In genomic region chr14:51969852-51970251, GRCh38 we compare ENCODE assay signal across 35 cellular contexts.
"Had no signal": no experiment of that assay in that cellular context is flagged by ENCODE, and none has a peak within 500 bp of the region (broad histone marks: within the 10 kb centered on the region; RNA-seq: fewer than 3 reads in every experiment).

No MANE protein-coding gene starts in this region.

- H3K27me3 ChIP-seq: adrenal gland, body of pancreas, colonic mucosa, dorsolateral prefrontal cortex, gastroesophageal sphincter, hepatocyte, pancreas, upper lobe of left lung, vagina had no signal

- H3K27me3 Mint-ChIP-seq: activated CD4-positive, alpha-beta memory T cell treated with anti-CD3 and anti-CD28 coated beads, Interleukin-2, amount 10 ng/mL, durations not matched to agents 7 days and 5 days; activated CD4-positive, alpha-beta T cell treated with anti-CD3 and anti-CD28 coated beads, Interleukin-2, amount 10 ng/mL, durations not matched to agents 7 days and 5 days; stimulated activated naive CD8-positive, alpha-beta T cell treated with anti-CD3 and anti-CD28 coated beads, Interleukin-15, Interleukin-2, amounts not matched to agents 100 ng/mL and 50 ng/mL, for 24 hours had no signal

- H3K4me1 Mint-ChIP-seq: activated CD4-positive, alpha-beta memory T cell treated with anti-CD3 and anti-CD28 coated beads, Interleukin-2, amount 10 ng/mL, durations not matched to agents 7 days and 5 days; activated CD4-positive, alpha-beta T cell treated with anti-CD3 and anti-CD28 coated beads, Interleukin-2, amount 10 ng/mL, durations not matched to agents 7 days and 5 days; mesothelial cell of epicardium; WTC11 had no signal

- DNase-seq: activated CD4-positive, alpha-beta memory T cell treated with anti-CD3 and anti-CD28 coated beads, Interleukin-2, amount 10 ng/mL, durations not matched to agents 7 days and 5 days; activated CD4-positive, alpha-beta T cell treated with anti-CD3 and anti-CD28 coated beads for 1 hour; activated CD4-positive, alpha-beta T cell treated with anti-CD3 and anti-CD28 coated beads, Interleukin-2, amount 10 ng/mL, durations not matched to agents 7 days and 5 days; activated CD8-positive, alpha-beta memory T cell treated with anti-CD3 and anti-CD28 coated beads, Interleukin-2, amount 50 U/mL, for 48 hours; activated effector memory CD4-positive, alpha-beta T cell treated with anti-CD3 and anti-CD28 coated beads, Interleukin-2, amount 50 U/mL, for 16 hours; activated naive CD4-positive, alpha-beta T cell treated with anti-CD3 and anti-CD28 coated beads, Interleukin-2, amount 50 U/mL, for 16 hours; adrenal gland; aorta; body of pancreas; cerebellar nuclear complex; colonic mucosa; dorsolateral prefrontal cortex; effector memory CD4-positive, alpha-beta T cell; erythroblast; kidney; left colon; mammary epithelial cell; pancreas; retina; stimulated activated CD4-positive, alpha-beta T cell treated with anti-CD3 and anti-CD28 coated beads, Interleukin-12 subunit alpha, Interleukin-12 subunit beta, amount 100 ng/mL, for 4 hours; stimulated activated CD4-positive, alpha-beta T cell treated with anti-CD3 and anti-CD28 coated beads, Interleukin-4, amount 100 ng/mL, for 1 hour; T-helper 2 cell; upper lobe of left lung had no signal

- ATAC-seq: body of pancreas, gastroesophageal sphincter, left colon, pancreas, sciatic nerve, SK-N-SH treated with all-trans-retinoic acid at 6 μM for 48 hours, WTC11 had no signal

- H3K27ac ChIP-seq: adrenal gland, body of pancreas, colonic mucosa, dorsolateral prefrontal cortex, gastroesophageal sphincter, hepatocyte, pancreas, prostate gland, skin epidermis, thoracic aorta, upper lobe of left lung, vagina had no signal

- H3K27ac Mint-ChIP-seq: activated CD4-positive, alpha-beta memory T cell treated with anti-CD3 and anti-CD28 coated beads, Interleukin-2, amount 10 ng/mL, durations not matched to agents 7 days and 5 days; activated CD4-positive, alpha-beta T cell treated with anti-CD3 and anti-CD28 coated beads, Interleukin-2, amount 10 ng/mL, durations not matched to agents 7 days and 5 days; mesothelial cell of epicardium; nephron; stimulated activated naive CD8-positive, alpha-beta T cell treated with anti-CD3 and anti-CD28 coated beads, Interleukin-15, Interleukin-2, amounts not matched to agents 100 ng/mL and 50 ng/mL, for 24 hours; WTC11 had no signal

- H3K36me3 Mint-ChIP-seq: mesothelial cell of epicardium, WTC11 had no signal

- H3K9me3 ChIP-seq: adrenal gland, body of pancreas, colonic mucosa, gastroesophageal sphincter, pancreas, prostate gland, thoracic aorta, upper lobe of left lung, vagina had no signal

- H3K9me3 Mint-ChIP-seq: activated CD4-positive, alpha-beta memory T cell treated with anti-CD3 and anti-CD28 coated beads, Interleukin-2, amount 10 ng/mL, durations not matched to agents 7 days and 5 days; activated CD4-positive, alpha-beta T cell treated with anti-CD3 and anti-CD28 coated beads, Interleukin-2, amount 10 ng/mL, durations not matched to agents 7 days and 5 days; mesothelial cell of epicardium; nephron; stimulated activated naive CD8-positive, alpha-beta T cell treated with anti-CD3 and anti-CD28 coated beads, Interleukin-15, Interleukin-2, amounts not matched to agents 100 ng/mL and 50 ng/mL, for 24 hours; WTC11 had no signal

- H3K4me3 Mint-ChIP-seq: activated CD4-positive, alpha-beta memory T cell treated with anti-CD3 and anti-CD28 coated beads, Interleukin-2, amount 10 ng/mL, durations not matched to agents 7 days and 5 days; activated CD4-positive, alpha-beta T cell treated with anti-CD3 and anti-CD28 coated beads, Interleukin-2, amount 10 ng/mL, durations not matched to agents 7 days and 5 days; mesothelial cell of epicardium; nephron; stimulated activated naive CD8-positive, alpha-beta T cell treated with anti-CD3 and anti-CD28 coated beads, Interleukin-15, Interleukin-2, amounts not matched to agents 100 ng/mL and 50 ng/mL, for 24 hours; WTC11 had no signal
